Comparison of ENCODE assay signal across 13 cellular contexts in the genomic region with DNA sequence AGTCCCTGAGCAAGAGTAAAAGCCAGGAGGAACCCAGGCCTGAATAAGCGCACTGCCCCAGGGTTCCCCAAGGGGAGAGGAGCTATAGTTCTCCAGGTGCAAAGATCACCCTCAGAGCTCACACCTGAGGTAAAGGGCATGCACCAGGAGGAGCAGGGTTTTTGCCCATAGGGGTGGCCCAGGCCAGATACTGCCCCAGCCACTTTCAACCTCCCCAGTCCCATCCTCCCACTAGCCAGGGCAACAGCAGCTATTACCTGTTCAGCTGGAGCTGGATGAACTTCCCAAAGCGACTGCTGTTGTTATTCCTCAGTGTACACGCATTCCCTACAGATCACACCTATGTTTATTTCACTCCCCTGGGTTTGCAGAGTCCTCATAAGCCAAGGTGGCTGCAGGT. TPM values are rescaled to one million over a fixed set of nuclear protein-coding genes. Genes with fewer than 3 reads are reported as not detected.
DNase-seq lines count a peak whose midpoint lies in the region; ATAC-seq lines count a peak whose summit lies in the region.
"Had no signal": no experiment of that assay in that cellular context is flagged by ENCODE, and none has a peak within 500 bp of the region (broad histone marks: within the 10 kb centered on the region; RNA-seq: fewer than 3 reads in every experiment).

No MANE protein-coding gene starts in this region.

- DNase-seq in activated CD4-positive, CD25-positive, alpha-beta regulatory T cell treated with anti-CD3 and anti-CD28 coated beads, Interleukin-2, amount 50 U/mL, for 72 hours: peak; percentile 18
- DNase-seq in activated CD4-positive, CD25-positive, alpha-beta regulatory T cell (lab: John Stamatoyannopoulos, UW): no peak
- DNase-seq in cardiac septum (ENCODE audit: low spot score) (peak; percentile 24), left ventricle myocardium superior (no peak), islet precursor cell (peak; percentile 45), kidney tubule cell (ENCODE audit: low spot score) (no peak)
- no peak for DNase-seq in stimulated activated CD4-positive, alpha-beta T cell treated with anti-CD3 and anti-CD28 coated beads, Interleukin-4, amount 100 ng/mL, for 1 hour
- DNase-seq: AML-193; CD4-positive, CD25-positive, alpha-beta regulatory T cell; DMS 273 treated with DMSO at 0.1 percent for 48 hours; DMS79 had no signal

- intact Hi-C loops in cardiac septum (cut with DNase I) (no loop called here), left ventricle myocardium superior (cut with micrococcal nuclease) (no loop called here)

- ATAC-seq in left ventricle myocardium superior: no peak
- no peak for ATAC-seq in HG02798 (IDR thresholded peaks at IDR 0.05; ENCODE audit: poor library complexity, unreplicated experiment)
- ATAC-seq: GM12878 had no signal

RNA-seq across cellular contexts. Expression of gene MYO19, which starts 19.8 kb away (rescaled TPM):
- 16.0 TPM for total RNA-seq in cardiac septum
- total RNA-seq in left ventricle myocardium superior: 20.0 TPM

RNA-seq across cellular contexts. Expression of gene PIGW, which starts 19.9 kb away (rescaled TPM):
- 4.3 TPM for total RNA-seq in cardiac septum
- total RNA-seq in left ventricle myocardium superior: 3.5 TPM

RNA-seq across cellular contexts. Expression of gene ZNHIT3, which starts 28.4 kb away (rescaled TPM):
- 20.8 TPM for total RNA-seq in cardiac septum
- total RNA-seq in left ventricle myocardium superior: 22.1 TPM

RNA-seq across cellular contexts. Expression of gene GGNBP2, which starts 29.9 kb away (rescaled TPM):
- total RNA-seq in cardiac septum (50.2 TPM), left ventricle myocardium superior (41.8 TPM)

Comparison
In these comparisons a context has a peak if more than half of its experiments do, and no peak if none do; other contexts are left out.
1. DNase-seq: peak in activated CD4-positive, CD25-positive, alpha-beta regulatory T cell treated with anti-CD3 and anti-CD28 coated beads, Interleukin-2, amount 50 U/mL, for 72 hours (single experiment), cardiac septum (single experiment) and islet precursor cell (single experiment); none in activated CD4-positive, CD25-positive, alpha-beta regulatory T cell (0 of 4), left ventricle myocardium superior (single experiment), stimulated activated CD4-positive, alpha-beta T cell treated with anti-CD3 and anti-CD28 coated beads, Interleukin-4, amount 100 ng/mL, for 1 hour (single experiment) and kidney tubule cell (single experiment).